11 cellular contexts compared by ENCODE assay signal in genomic region chr1:240091201-240091600, GRCh38. TPM values are rescaled to one million over a fixed set of nuclear protein-coding genes. Genes with fewer than 3 reads are reported as not detected.
A peak's percentile ranks its signal among the peaks of the same experiment; 100 is the strongest.
DNase-seq lines count a peak whose midpoint lies in the region; ATAC-seq and TF ChIP-seq lines count a peak whose summit lies in the region.
"Had no signal": no experiment of that assay in that cellular context is flagged by ENCODE, and none has a peak within 500 bp of the region (broad histone marks: within the 10 kb centered on the region; RNA-seq: fewer than 3 reads in every experiment).

No MANE protein-coding gene starts in this region.

- H3K4me3 Mint-ChIP-seq in stimulated activated naive B cell treated with anti-CD40 and anti-IgM and Interleukin-4, amounts not matched to agents 10 μg/mL and 1 μg/mL and 100 μg/mL, for 72 hours = peak overlapping the region in 1 of 2 donors; percentile 44

- H3K36me3 Mint-ChIP-seq in stimulated activated naive B cell treated with anti-CD40 and anti-IgM and Interleukin-4, amounts not matched to agents 10 μg/mL and 1 μg/mL and 100 μg/mL, for 72 hours = peaks cover 0 to 1% of the 10 kb centered on the region in 2 donors

- no peak for TF ChIP-seq RAD21 in SK-N-SH (IDR thresholded peaks at IDR 0.05; ENCODE audit: low read length)

- H3K27ac ChIP-seq in SK-N-SH (ENCODE audit: low read depth in 2 of 2, low read length in 1 of 2) = peak overlapping the region; percentile 58 to 72; a peak in 3 of 4 replicates
- peak overlapping the region; percentile 97 for H3K27ac ChIP-seq in WERI-Rb-1
- H3K27ac ChIP-seq in iPS DF 6.9 (ENCODE audit: low read length) = no peak overlapping the region
- H3K27ac ChIP-seq: RWPE1 had no signal

- no peaks in the 10 kb centered on the region for H3K9me2 ChIP-seq in SK-N-SH

- H2AFZ ChIP-seq in SK-N-SH (ENCODE audit: low read depth) = peak overlapping the region; percentile 94

- no peak for TF ChIP-seq EP300 in SK-N-SH (IDR thresholded peaks at IDR 0.05; ENCODE audit: borderline replicate concordance in 1 of 2, low read depth in 1 of 2, low read length in 1 of 2)

- TF ChIP-seq CTCF in SK-N-SH (IDR thresholded peaks at IDR 0.05) = no peak
- no peak for TF ChIP-seq CTCF in WERI-Rb-1 (IDR thresholded peaks at IDR 0.05; ENCODE audit: low read depth, low read length)

- no peak for ATAC-seq in SK-N-SH treated with all-trans-retinoic acid at 6 μM for 48 hours
- no peak for ATAC-seq in stimulated activated naive B cell treated with anti-CD40 and anti-IgM and Interleukin-4, amounts not matched to agents 10 μg/mL and 1 μg/mL and 100 μg/mL, for 72 hours (replicated peaks)
- no peak for ATAC-seq in HG03432 (IDR thresholded peaks at IDR 0.05; ENCODE audit: unreplicated experiment)

- H4K20me1 ChIP-seq in SK-N-SH (ENCODE audit: insufficient read depth) = no peaks in the 10 kb centered on the region; the same call in 1 of the 2 replicates

- H3K4me1 Mint-ChIP-seq in stimulated activated naive B cell treated with anti-CD40 and anti-IgM and Interleukin-4, amounts not matched to agents 10 μg/mL and 1 μg/mL and 100 μg/mL, for 72 hours = peaks cover 3 to 11% of the 10 kb centered on the region in 2 donors

- peak overlapping the region; percentile 96 for H3K4me2 ChIP-seq in SK-N-SH

- H3K4me1 ChIP-seq in SK-N-SH (ENCODE audit: control insufficient read depth in 1 of 2, insufficient read depth in 2 of 2, low read depth in 1 of 2, low read length in 1 of 2) (peaks cover 5 to 30% of the 10 kb centered on the region in 2 experiments; a peak in 3 of 4 replicates), iPS DF 6.9 (ENCODE audit: control insufficient read depth, insufficient read depth, low read length) (no peaks in the 10 kb centered on the region; the same call in 1 of the 2 replicates)

- H3K27me3 Mint-ChIP-seq in stimulated activated naive B cell treated with anti-CD40 and anti-IgM and Interleukin-4, amounts not matched to agents 10 μg/mL and 1 μg/mL and 100 μg/mL, for 72 hours = peaks cover 30 to 49% of the 10 kb centered on the region in 2 donors

- intact Hi-C loops in posterior cingulate gyrus (cut with DNase I) = loop anchor here (10.0 kb wide), 1 partner anchor 54 kb away; no protein-coding TSS in a partner anchor

- H3K27me3 ChIP-seq in SK-N-SH (ENCODE audit: insufficient read depth) (no peaks in the 10 kb centered on the region), WERI-Rb-1 (ENCODE audit: insufficient read depth, low read depth, severe bottlenecking) (no peaks in the 10 kb centered on the region), iPS DF 6.9 (ENCODE audit: control insufficient read depth, insufficient read depth, low read length) (peaks cover 12% of the 10 kb centered on the region; the same call in 1 of the 2 replicates)

- POLR2A ChIA-PET in SK-N-SH (lab: Yijun Ruan, JAX) = no interaction called here

- H3K36me3 ChIP-seq in SK-N-SH (replicated peaks in 1 of 2; ENCODE audit: control insufficient read depth in 1 of 2, insufficient read depth in 2 of 2, low read length in 1 of 2) = peaks cover 4 to 14% of the 10 kb centered on the region in 2 experiments
- peaks cover 35% of the 10 kb centered on the region for H3K36me3 ChIP-seq in WERI-Rb-1
- no peaks in the 10 kb centered on the region for H3K36me3 ChIP-seq in iPS DF 6.9 (ENCODE audit: control insufficient read depth, insufficient read depth, low read length)

- H3K79me2 ChIP-seq in SK-N-SH (ENCODE audit: insufficient read depth) = peaks cover 45% of the 10 kb centered on the region

- peak overlapping the region; percentile 79; the same call in 1 of the 2 replicates for H3K9ac ChIP-seq in SK-N-SH

- CTCF ChIA-PET in SK-N-SH (lab: Yijun Ruan, JAX) = interaction anchor here (0.7 to 4.8 kb wide), 12 partner anchors 9 to 517 kb away, joined by 3 to 21 read pairs (median 4); no protein-coding TSS in a partner anchor

- DNase-seq in SK-N-SH (no peak), WERI-Rb-1 (no peak), iPS DF 6.9 (ENCODE audit: low read depth, low spot score) (no peak), posterior cingulate gyrus (no peak)
- no peak for DNase-seq in stimulated activated naive B cell treated with anti-CD40 and anti-IgM and Interleukin-4, amounts not matched to agents 10 μg/mL and 1 μg/mL and 100 μg/mL, for 72 hours
- no peak for DNase-seq in activated CD8-positive, alpha-beta memory T cell treated with anti-CD3 and anti-CD28 coated beads, Interleukin-2, amount 50 U/mL, for 48 hours
- DNase-seq: activated CD4-positive, alpha-beta T cell treated with anti-CD3 and anti-CD28 coated beads, Interleukin-2, amount 50 U/mL, for 48 hours; central memory CD4-positive, alpha-beta T cell had no signal

- 0% methylated on average over 2 of the region's 2 CpGs for WGBS in SK-N-SH (ENCODE audit: low lambda C conversion rate)
- WGBS in iPS DF 6.9 (ENCODE audit: insufficient coverage, insufficient read length) = no CpG with 5 or more reads among the region's 2 CpGs

- H3K9me3 Mint-ChIP-seq in stimulated activated naive B cell treated with anti-CD40 and anti-IgM and Interleukin-4, amounts not matched to agents 10 μg/mL and 1 μg/mL and 100 μg/mL, for 72 hours = peaks cover 0 to 1% of the 10 kb centered on the region in 2 donors

- H3F3A ChIP-seq in SK-N-SH (replicated peaks; ENCODE audit: insufficient read depth) = peaks cover 8% of the 10 kb centered on the region

- H3K27ac Mint-ChIP-seq in stimulated activated naive B cell treated with anti-CD40 and anti-IgM and Interleukin-4, amounts not matched to agents 10 μg/mL and 1 μg/mL and 100 μg/mL, for 72 hours = peak overlapping the region; percentile 37

- H3K4me3 ChIP-seq in SK-N-SH (ENCODE audit: low read depth in 2 of 2, low read length in 1 of 2) (peak overlapping the region; percentile 89 to 93), WERI-Rb-1 (ENCODE audit: low read depth, low read length) (peak overlapping the region; percentile 91), iPS DF 6.9 (ENCODE audit: low read length) (peak overlapping the region; percentile 44; the same call in 1 of the 2 replicates)

- H3K9me3 ChIP-seq in SK-N-SH (no peaks in the 10 kb centered on the region), WERI-Rb-1 (ENCODE audit: severe bottlenecking) (peaks cover 8% of the 10 kb centered on the region), iPS DF 6.9 (ENCODE audit: control insufficient read depth, insufficient read depth, low read length) (no peaks in the 10 kb centered on the region)

TF ChIP-seq in SK-N-SH, 30 proteins besides CTCF, POLR2A, EP300 and RAD21 (continues in another document):
- TF ChIP-seq NRF1 (IDR thresholded peaks at IDR 0.05; ENCODE audit: low read depth, low read length) (no peak), JUND (IDR thresholded peaks at IDR 0.05) (no peak), TAF1 (IDR thresholded peaks at IDR 0.05; ENCODE audit: borderline replicate concordance, low read depth, low read length) (no peak), RCOR1 (IDR thresholded peaks at IDR 0.05; ENCODE audit: low read length) (no peak), POLR2AphosphoS5 (IDR thresholded peaks at IDR 0.05; ENCODE audit: low read depth, low read length) (no peak), FOXJ3 (CRISPR knock-in tag; IDR thresholded peaks at IDR 0.05) (no peak), ELF1 (IDR thresholded peaks at IDR 0.05) (no peak), IRF3 (IDR thresholded peaks at IDR 0.05; ENCODE audit: low read depth, low read length) (no peak), GABPA (IDR thresholded peaks at IDR 0.05; ENCODE audit: low read depth) (no peak), CHD2 (IDR thresholded peaks at IDR 0.05; ENCODE audit: low read length, partially characterized antibody) (no peak), TCF12 (IDR thresholded peaks at IDR 0.05) (no peak), FOXM1 (IDR thresholded peaks at IDR 0.05; ENCODE audit: low read depth) (no peak), YY1 (IDR thresholded peaks at IDR 0.05; ENCODE audit: low read depth) (no peak), TEAD4 (IDR thresholded peaks at IDR 0.05; ENCODE audit: borderline replicate concordance, insufficient read depth) (no peak)

TF ChIP-seq in SK-N-SH treated with all-trans-retinoic acid at 6 μM for 48 hours, 23 proteins besides CTCF, POLR2A, EP300 and RAD21:
- TF ChIP-seq ZNF70 (CRISPR knock-in tag; IDR thresholded peaks at IDR 0.05) = no peak
- no peak for TF ChIP-seq BACH2 (CRISPR knock-in tag; IDR thresholded peaks at IDR 0.05; ENCODE audit: borderline replicate concordance)
- no peak for TF ChIP-seq SNAI2 (CRISPR knock-in tag; IDR thresholded peaks at IDR 0.05)
- TF ChIP-seq ZFP30 (CRISPR knock-in tag; IDR thresholded peaks at IDR 0.05) = no peak
- no peak for TF ChIP-seq GLIS3 (CRISPR knock-in tag; IDR thresholded peaks at IDR 0.05)
- TF ChIP-seq ZFP3 (CRISPR knock-in tag; IDR thresholded peaks at IDR 0.05) = no peak
- no peak for TF ChIP-seq TOX (CRISPR knock-in tag; IDR thresholded peaks at IDR 0.05; ENCODE audit: borderline replicate concordance)
- no peak for TF ChIP-seq ZC3H10 (CRISPR knock-in tag; IDR thresholded peaks at IDR 0.05)
- TF ChIP-seq OSR1 (CRISPR knock-in tag; IDR thresholded peaks at IDR 0.05) = no peak
- TF ChIP-seq ZNF565 (CRISPR knock-in tag; conservative IDR thresholded peaks at IDR 0.05; ENCODE audit: low read depth) = no peak
- TF ChIP-seq ISL1 (CRISPR knock-in tag; IDR thresholded peaks at IDR 0.05) = no peak
- no peak for TF ChIP-seq POU6F1 (CRISPR knock-in tag; IDR thresholded peaks at IDR 0.05; ENCODE audit: borderline replicate concordance, low read depth)
TF ChIP-seq in SK-N-SH treated with all-trans-retinoic acid at 6 μM for 48 hours: peak in this region for 0.

RNA-seq across cellular contexts. Expression of gene FMN2, which starts 0.5 kb away (rescaled TPM):
- 7.2 and 13.1 TPM in 2 replicates for polyA plus RNA-seq in SK-N-SH (2012; rRNA removed)
- 17.8 and 19.5 TPM in 2 replicates for polyA plus RNA-seq in SK-N-SH (2012; cell fraction: cytosol; rRNA removed)
- polyA plus RNA-seq in SK-N-SH (2012; cell fraction: nucleus; rRNA removed) = 8.6 and 16.9 TPM in 2 replicates
